11 cellular contexts compared by ENCODE assay signal in the genomic region with DNA sequence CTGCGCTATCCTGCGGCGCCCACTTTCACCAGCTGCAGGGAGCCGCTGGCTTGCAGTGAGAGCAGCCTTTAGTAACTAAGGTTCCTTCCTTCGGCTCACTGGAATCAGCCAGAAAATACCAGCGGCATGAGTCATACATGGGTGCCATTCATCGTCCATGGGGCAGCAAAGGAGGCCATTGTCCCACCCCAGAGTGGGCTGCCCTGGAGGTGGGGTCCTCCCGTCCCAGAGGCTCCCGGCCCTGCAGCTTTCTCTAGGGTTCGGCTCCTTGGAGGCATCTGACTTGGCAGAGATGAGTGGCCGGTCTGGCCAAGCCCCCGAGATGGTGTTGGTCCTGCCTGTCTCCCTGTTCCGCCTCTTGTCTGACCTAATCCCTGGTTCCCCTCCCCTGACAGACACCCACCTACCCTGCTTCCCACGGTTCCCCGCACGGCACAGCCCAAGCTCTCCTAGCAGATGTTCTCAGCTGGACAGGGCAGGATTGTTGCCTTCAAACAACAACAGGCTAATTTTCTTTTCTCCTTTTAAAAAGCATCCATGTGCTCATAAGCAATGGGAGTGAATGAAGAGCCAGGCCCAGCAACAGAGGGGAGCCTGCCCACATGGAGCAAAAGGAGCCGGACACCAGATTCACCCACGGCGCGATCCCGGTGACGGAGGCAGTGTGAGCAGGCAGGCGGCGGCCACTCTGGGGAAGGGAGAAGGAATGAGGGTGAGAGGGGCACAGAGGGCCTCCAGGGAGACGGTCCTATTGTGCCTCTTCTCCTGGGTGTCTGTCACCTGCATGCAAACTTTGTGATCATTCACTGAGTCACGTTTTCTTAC.
DNase-seq lines count a peak whose midpoint lies in the region; ATAC-seq and TF ChIP-seq lines count a peak whose summit lies in the region.
"Had no signal": no experiment of that assay in that cellular context is flagged by ENCODE, and none has a peak within 500 bp of the region (broad histone marks: within the 10 kb centered on the region; RNA-seq: fewer than 3 reads in every experiment).

No MANE protein-coding gene starts in this region.

- no peaks in the 10 kb centered on the region for H3K4me1 Mint-ChIP-seq in stimulated activated naive CD8-positive, alpha-beta T cell treated with anti-CD3 and anti-CD28 coated beads, Interleukin-15, amount 100 ng/mL, for 72 hours

- peak overlapping the region in 1 of 2 donors; percentile 49 for H3K27ac ChIP-seq in thoracic aorta

- peaks cover 8% of the 10 kb centered on the region for H3K27me3 Mint-ChIP-seq in stimulated activated naive CD8-positive, alpha-beta T cell treated with anti-CD3 and anti-CD28 coated beads, Interleukin-15, amount 100 ng/mL, for 72 hours

- TF ChIP-seq CTCF in choroid plexus epithelial cell (conservative IDR thresholded peaks at IDR 0.05; ENCODE audit: low read depth, low read length) = no peak
- no peak for TF ChIP-seq CTCF in kidney epithelial cell (IDR thresholded peaks at IDR 0.05; ENCODE audit: insufficient read depth, low read length, poor library complexity, severe bottlenecking)
- TF ChIP-seq CTCF in thoracic aorta (IDR thresholded peaks at IDR 0.05) = no peak

- ATAC-seq in thoracic aorta (ENCODE audit: insufficient number of reproducible peaks, low FRiP score, low read depth) (no peak), GM21529 (IDR thresholded peaks at IDR 0.05; ENCODE audit: unreplicated experiment) (no peak)
- ATAC-seq in stimulated activated naive CD8-positive, alpha-beta T cell treated with anti-CD3 and anti-CD28 coated beads, Interleukin-15, amount 100 ng/mL, for 72 hours = no peak
- ATAC-seq: GM12878, left lobe of liver had no signal

- no peaks in the 10 kb centered on the region for H3K9me3 Mint-ChIP-seq in stimulated activated naive CD8-positive, alpha-beta T cell treated with anti-CD3 and anti-CD28 coated beads, Interleukin-15, amount 100 ng/mL, for 72 hours

- H3K9me3 ChIP-seq in thoracic aorta = no peaks in the 10 kb centered on the region

- no peak overlapping the region for H3K27ac Mint-ChIP-seq in stimulated activated naive CD8-positive, alpha-beta T cell treated with anti-CD3 and anti-CD28 coated beads, Interleukin-15, amount 100 ng/mL, for 72 hours

- DNase-seq in HS-5 (ENCODE audit: low read depth) (peak; percentile 45), choroid plexus epithelial cell (ENCODE audit: low read depth) (peak; percentile 70), kidney epithelial cell (ENCODE audit: low read depth) (peak; percentile 32), thoracic aorta (ENCODE audit: low spot score) (peak; percentile 30), putamen (ENCODE audit: low spot score) (no peak), inferior parietal cortex (ENCODE audit: extremely low spot score) (no peak)
- no peak for DNase-seq in stimulated activated naive CD8-positive, alpha-beta T cell treated with anti-CD3 and anti-CD28 coated beads, Interleukin-15, amount 100 ng/mL, for 72 hours
- DNase-seq: NCI-H1436 had no signal

- H3K4me3 ChIP-seq in choroid plexus epithelial cell (ENCODE audit: low read depth, low read length) (no peak overlapping the region), kidney epithelial cell (ENCODE audit: low read depth, low read length) (no peak overlapping the region), thoracic aorta (peak overlapping the region; percentile 22)
- H3K4me3 ChIP-seq: GM12878 had no signal

- H3K27me3 ChIP-seq in kidney epithelial cell (ENCODE audit: control insufficient read depth, insufficient read depth, low read length) (no peaks in the 10 kb centered on the region), thoracic aorta (replicated peaks; ENCODE audit: insufficient read depth) (no peaks in the 10 kb centered on the region)

- H3K4me3 Mint-ChIP-seq in stimulated activated naive CD8-positive, alpha-beta T cell treated with anti-CD3 and anti-CD28 coated beads, Interleukin-15, amount 100 ng/mL, for 72 hours = no peak overlapping the region

- H3K4me1 ChIP-seq in thoracic aorta (ENCODE audit: control insufficient read depth in 1 of 2, low read depth in 2 of 2) = peaks cover 11 to 33% of the 10 kb centered on the region in 2 donors

- H3K36me3 ChIP-seq in kidney epithelial cell (ENCODE audit: control insufficient read depth, insufficient read depth, low read length) (no peaks in the 10 kb centered on the region), thoracic aorta (no peaks in the 10 kb centered on the region)

Comparison
In these comparisons a context has a peak if more than half of its experiments do, and no peak if none do; other contexts are left out.
1. DNase-seq: peak in HS-5 (single experiment), choroid plexus epithelial cell (single experiment), kidney epithelial cell (single experiment) and thoracic aorta (single experiment); none in putamen (single experiment), inferior parietal cortex (single experiment) and stimulated activated naive CD8-positive, alpha-beta T cell treated with anti-CD3 and anti-CD28 coated beads, Interleukin-15, amount 100 ng/mL, for 72 hours (0 of 2).